In genomic region chr4:73603307-73603710, GRCh38 we compare ENCODE assay signal across 8 cellular contexts. TPM values are rescaled to one million over a fixed set of nuclear protein-coding genes. Genes with fewer than 3 reads are reported as not detected.
DNase-seq lines count a peak whose midpoint lies in the region; FAIRE-seq and TF ChIP-seq lines count a peak whose summit lies in the region.

No MANE protein-coding gene starts in this region.

- no peaks in the 10 kb centered on the region for H3K36me3 Mint-ChIP-seq in Caco-2 (ENCODE audit: insufficient read depth, unreplicated experiment)

- H3K4me1 Mint-ChIP-seq in Caco-2 (ENCODE audit: low read depth, unreplicated experiment), result peaks cover 41% of the 10 kb centered on the region

- no peaks in the 10 kb centered on the region for H3K27me3 Mint-ChIP-seq in Caco-2 (ENCODE audit: insufficient read depth, unreplicated experiment)

- no peak for TF ChIP-seq POLR2A in H54 (IDR thresholded peaks at IDR 0.05; ENCODE audit: low read depth, low read length)

- peaks cover 59% of the 10 kb centered on the region for H3K4me1 ChIP-seq in Caco-2
- H3K4me1 ChIP-seq in hepatocyte (ENCODE audit: insufficient read depth), result peaks cover 46% of the 10 kb centered on the region

- H3K27me3 ChIP-seq in Caco-2 (replicated peaks; ENCODE audit: control insufficient read depth, insufficient read depth, low read length) (no peaks in the 10 kb centered on the region), hepatocyte (no peaks in the 10 kb centered on the region)

- H3K4me3 Mint-ChIP-seq in Caco-2 (ENCODE audit: unreplicated experiment), result no peak overlapping the region

- intact Hi-C loops in Caco-2 (cut with micrococcal nuclease; ENCODE audit: unreplicated experiment), result no loop called here

- no peak overlapping the region for H3K4me2 ChIP-seq in hepatocyte

- no TSS peak for BruUV-seq in Caco-2 (replicated peaks; lab: Mats Ljungman, UMichigan)

- H3K4me3 ChIP-seq in Caco-2 (ENCODE audit: low read depth, low read length) (no peak overlapping the region), hepatocyte (no peak overlapping the region)

- DNase-seq in Caco-2 (peak; percentile 34 to 46), H54 (ENCODE audit: insufficient read length, low spot score) (no peak), NAMALWA (ENCODE audit: low spot score) (peak; percentile 41), hepatocyte (ENCODE audit: low spot score) (peak; percentile 76), NCI-H2171 treated with DMSO at 0.1 percent for 48 hours (lab: John Stamatoyannopoulos, UW) (no peak), NCI-H2171 (lab: John Stamatoyannopoulos, UW) (no peak), Kasumi-1 (lab: John Stamatoyannopoulos, UW) (no peak), NCI-H2196 (lab: John Stamatoyannopoulos, UW; ENCODE audit: unreplicated experiment) (no peak)

- H3K36me3 ChIP-seq in Caco-2 (ENCODE audit: control insufficient read depth, insufficient read depth, low read length) (no peaks in the 10 kb centered on the region), hepatocyte (replicated peaks; ENCODE audit: insufficient read depth, low read depth) (no peaks in the 10 kb centered on the region)

- POLR2A ChIA-PET in Caco-2 (lab: Charles Lee), result no interaction called here

- no peaks in the 10 kb centered on the region for H3K9me3 Mint-ChIP-seq in Caco-2 (ENCODE audit: unreplicated experiment)

- no peaks in the 10 kb centered on the region for H3K9me2 ChIP-seq in hepatocyte (replicated peaks; ENCODE audit: insufficient read depth)

- H2AFZ ChIP-seq in hepatocyte, result no peak overlapping the region

- no peaks in the 10 kb centered on the region for H4K20me1 ChIP-seq in hepatocyte (ENCODE audit: insufficient read depth, poor library complexity, severe bottlenecking)

- H3K27ac Mint-ChIP-seq in Caco-2 (ENCODE audit: unreplicated experiment), result peak overlapping the region; percentile 57

- 53% methylated on average over 3 of the region's 3 CpGs for WGBS in hepatocyte (ENCODE audit: low lambda C conversion rate, missing lambda C conversion rate)

- peak overlapping the region; percentile 88 for H3K27ac ChIP-seq in hepatocyte

- peak; percentile 66 for FAIRE-seq in H54 (lab: Jason Lieb, UNC)

- no peaks in the 10 kb centered on the region for H3K9me3 ChIP-seq in Caco-2
- H3K9me3 ChIP-seq in hepatocyte (ENCODE audit: low read depth), result no peaks in the 10 kb centered on the region

- no peak for TF ChIP-seq CTCF in Caco-2 (IDR thresholded peaks at IDR 0.05; ENCODE audit: insufficient read depth in 1 of 2, low read depth in 1 of 2, low read length in 1 of 2, severe bottlenecking in 1 of 2, unreplicated experiment in 1 of 2)
- no peak for TF ChIP-seq CTCF in hepatocyte (IDR thresholded peaks at IDR 0.05; ENCODE audit: poor library complexity)

- CTCF ChIA-PET in Caco-2 (lab: Charles Lee), result no interaction called here

- peaks cover 2% of the 10 kb centered on the region for H3K79me2 ChIP-seq in hepatocyte

RNA-seq across cellular contexts. Expression of gene RASSF6, which starts 16.9 kb away (rescaled TPM):
- total RNA-seq in Caco-2 (2022) (2.4 and 2.9 TPM in 2 replicates), hepatocyte (6.0 and 6.5 TPM in 2 replicates)
- 2.1 and 3.0 TPM in 2 replicates for polyA plus RNA-seq in hepatocyte

Comparison
In these comparisons a context has a peak if more than half of its experiments do, and no peak if none do; other contexts are left out.
1. DNase-seq: peak in Caco-2 (2 of 2), NAMALWA (single experiment) and hepatocyte (single experiment); none in H54 (single experiment), NCI-H2171 treated with DMSO at 0.1 percent for 48 hours (single experiment), NCI-H2171 (single experiment), Kasumi-1 (0 of 2) and NCI-H2196 (single experiment).